1 cellular context compared by ENCODE assay signal in genomic region chr5:172788771-172789686, GRCh38.
A peak's percentile ranks its signal among the peaks of the same experiment; 100 is the strongest.
TF ChIP-seq lines count a peak whose summit lies in the region.

No MANE protein-coding gene starts in this region.

TF ChIP-seq in HepG2, 621 proteins besides CTCF, POLR2A, EP300 and RAD21 (continued from another document and continues in another):
- TF ChIP-seq TERF1 (CRISPR knock-in tag; IDR thresholded peaks at IDR 0.05): no peak
- peak; percentile 74 for TF ChIP-seq UBTF (CRISPR knock-in tag; IDR thresholded peaks at IDR 0.05)
- TF ChIP-seq CBX5 (CRISPR knock-in tag; IDR thresholded peaks at IDR 0.05; ENCODE audit: borderline replicate concordance): 0 out of 2 replicates have a peak, but pooled peaks have one; percentile 34
- TF ChIP-seq NPAS2 (CRISPR knock-in tag; IDR thresholded peaks at IDR 0.05; ENCODE audit: borderline replicate concordance): no peak
- TF ChIP-seq ZFP62 (CRISPR knock-in tag; IDR thresholded peaks at IDR 0.05): no peak
- no peak for TF ChIP-seq ZNF549 (CRISPR knock-in tag; IDR thresholded peaks at IDR 0.05)
- TF ChIP-seq TARDBP (CRISPR knock-in tag; IDR thresholded peaks at IDR 0.05): peak; percentile 6; the same call in 1 of the 2 replicates
- TF ChIP-seq ZNF605 (CRISPR knock-in tag; IDR thresholded peaks at IDR 0.05): no peak
- no peak for TF ChIP-seq ZNF713 (CRISPR knock-in tag; IDR thresholded peaks at IDR 0.05)
- TF ChIP-seq ZNF792 (CRISPR knock-in tag; IDR thresholded peaks at IDR 0.05): no peak
- no peak for TF ChIP-seq NFAT5 (CRISPR knock-in tag; IDR thresholded peaks at IDR 0.05)
- TF ChIP-seq ZNF687 (CRISPR knock-in tag; IDR thresholded peaks at IDR 0.05): peak; percentile 22
- TF ChIP-seq BRCA1 (CRISPR knock-in tag; IDR thresholded peaks at IDR 0.05): no peak
- TF ChIP-seq TFE3 (CRISPR knock-in tag; IDR thresholded peaks at IDR 0.05): no peak; the same call in 1 of the 2 replicates
- TF ChIP-seq PHF21A (CRISPR knock-in tag; IDR thresholded peaks at IDR 0.05): peak; percentile 73; the same call in 1 of the 2 replicates
- no peak for TF ChIP-seq ZSCAN5A (CRISPR knock-in tag; IDR thresholded peaks at IDR 0.05; ENCODE audit: borderline replicate concordance)
- peak; percentile 77 for TF ChIP-seq ZBTB7B (CRISPR knock-in tag; IDR thresholded peaks at IDR 0.05)
- no peak for TF ChIP-seq IRF9 (CRISPR knock-in tag; IDR thresholded peaks at IDR 0.05; ENCODE audit: borderline replicate concordance)
- no peak; the same call in 1 of the 2 replicates for TF ChIP-seq POLR2G (IDR thresholded peaks at IDR 0.05; ENCODE audit: low read depth, low read length)
- TF ChIP-seq NFE2L2 (IDR thresholded peaks at IDR 0.05; ENCODE audit: low read length): 0 out of 2 replicates have a peak, but pooled peaks have one; percentile 6
- peak; percentile 79; the same call in 1 of the 2 replicates for TF ChIP-seq AHDC1 (CRISPR knock-in tag; IDR thresholded peaks at IDR 0.05; ENCODE audit: borderline replicate concordance)
- TF ChIP-seq NRL (CRISPR knock-in tag; IDR thresholded peaks at IDR 0.05; ENCODE audit: borderline replicate concordance): no peak; the same call in 1 of the 2 replicates
- TF ChIP-seq E2F2 (CRISPR knock-in tag; IDR thresholded peaks at IDR 0.05; ENCODE audit: borderline replicate concordance): no peak
- TF ChIP-seq ZNF468 (CRISPR knock-in tag; IDR thresholded peaks at IDR 0.05): no peak
- no peak for TF ChIP-seq ZNF7 (CRISPR knock-in tag; IDR thresholded peaks at IDR 0.05)
- TF ChIP-seq ZNF121 (CRISPR knock-in tag; IDR thresholded peaks at IDR 0.05): no peak
- 0 out of 2 replicates have a peak, but pooled peaks have one; percentile 33 for TF ChIP-seq POLR2AphosphoS2 (IDR thresholded peaks at IDR 0.05; ENCODE audit: low read depth, low read length)
